In genomic region chr20:10367921-10368701, GRCh38 we compare ENCODE assay signal across 1 cellular context.
A peak's percentile ranks its signal among the peaks of the same experiment; 100 is the strongest.
TF ChIP-seq lines count a peak whose summit lies in the region.

No MANE protein-coding gene starts in this region.

TF ChIP-seq in HepG2, 621 proteins besides CTCF, POLR2A, EP300 and RAD21 (continued from another document):
- TF ChIP-seq RERE (CRISPR knock-in tag; IDR thresholded peaks at IDR 0.05; ENCODE audit: low read depth) = peak; percentile 88
- peak; percentile 87 for TF ChIP-seq HDAC2 (CRISPR knock-in tag; IDR thresholded peaks at IDR 0.05)
- TF ChIP-seq ZBTB26 (CRISPR knock-in tag; IDR thresholded peaks at IDR 0.05; ENCODE audit: borderline replicate concordance) = no peak
- peak; percentile 53 for TF ChIP-seq ZNF292 (CRISPR knock-in tag; IDR thresholded peaks at IDR 0.05; ENCODE audit: borderline replicate concordance, low read depth)
- TF ChIP-seq ZNF746 (CRISPR knock-in tag; IDR thresholded peaks at IDR 0.05) = peak; percentile 18; the same call in 1 of the 2 replicates
- TF ChIP-seq SNAPC2 (CRISPR knock-in tag; IDR thresholded peaks at IDR 0.05) = peak; percentile 56; the same call in 1 of the 2 replicates
- peak; percentile 59; the same call in 1 of the 2 replicates for TF ChIP-seq YEATS4 (CRISPR knock-in tag; IDR thresholded peaks at IDR 0.05; ENCODE audit: borderline replicate concordance)
- no peak for TF ChIP-seq GPBP1L1 (CRISPR knock-in tag; IDR thresholded peaks at IDR 0.05)
- TF ChIP-seq SCMH1 (CRISPR knock-in tag; IDR thresholded peaks at IDR 0.05; ENCODE audit: borderline replicate concordance) = no peak
- TF ChIP-seq NR1H2 (CRISPR knock-in tag; IDR thresholded peaks at IDR 0.05; ENCODE audit: borderline replicate concordance, low read depth) = no peak
- peak; percentile 82; the same call in 1 of the 2 replicates for TF ChIP-seq ZGPAT (CRISPR knock-in tag; IDR thresholded peaks at IDR 0.05)
- TF ChIP-seq TIGD3 (CRISPR knock-in tag; IDR thresholded peaks at IDR 0.05; ENCODE audit: borderline replicate concordance) = peak; percentile 37; the same call in 1 of the 2 replicates
- TF ChIP-seq NAIF1 (CRISPR knock-in tag; IDR thresholded peaks at IDR 0.05; ENCODE audit: borderline replicate concordance) = no peak
- TF ChIP-seq SOX13 (IDR thresholded peaks at IDR 0.05) = peak; percentile 86
- peak in 1 of 2 experiments; percentile 89; a peak in 2 of 4 replicates for TF ChIP-seq SOX13 (CRISPR knock-in tag; conservative IDR thresholded peaks at IDR 0.05 in 1 of 2, IDR thresholded peaks at IDR 0.05 in 1 of 2)
- peak; percentile 75; the same call in 1 of the 2 replicates for TF ChIP-seq ZNF331 (CRISPR knock-in tag; IDR thresholded peaks at IDR 0.05)
- TF ChIP-seq ATF7 (IDR thresholded peaks at IDR 0.05) = no peak
- TF ChIP-seq ATF7 (CRISPR knock-in tag; IDR thresholded peaks at IDR 0.05) = peak; percentile 45; the same call in 1 of the 2 replicates
- TF ChIP-seq ZNF629 (CRISPR knock-in tag; conservative IDR thresholded peaks at IDR 0.05) = 0 out of 2 replicates have a peak, but pooled peaks have one; percentile 3
- no peak for TF ChIP-seq MEIS1 (CRISPR knock-in tag; IDR thresholded peaks at IDR 0.05; ENCODE audit: borderline replicate concordance)
- no peak for TF ChIP-seq MYNN (CRISPR knock-in tag; IDR thresholded peaks at IDR 0.05; ENCODE audit: low read depth)
- peak; percentile 52 for TF ChIP-seq FOSL2 (CRISPR knock-in tag; IDR thresholded peaks at IDR 0.05)
- TF ChIP-seq FOXO4 (CRISPR knock-in tag; conservative IDR thresholded peaks at IDR 0.05) = peak; percentile 98; the same call in 1 of the 2 replicates
- TF ChIP-seq HOXA5 (CRISPR knock-in tag; IDR thresholded peaks at IDR 0.05) = peak; percentile 50; the same call in 1 of the 2 replicates
- peak; percentile 99 for TF ChIP-seq ARID3A (IDR thresholded peaks at IDR 0.05; ENCODE audit: low read depth, low read length)
- TF ChIP-seq TRAFD1 (CRISPR knock-in tag; IDR thresholded peaks at IDR 0.05; ENCODE audit: borderline replicate concordance) = peak; percentile 76; the same call in 1 of the 2 replicates
- TF ChIP-seq PBX3 (CRISPR knock-in tag; IDR thresholded peaks at IDR 0.05; ENCODE audit: borderline replicate concordance) = no peak
- 0 out of 2 replicates have a peak, but pooled peaks have one; percentile 42 for TF ChIP-seq ZNF879 (CRISPR knock-in tag; IDR thresholded peaks at IDR 0.05)
- 0 out of 2 replicates have a peak, but pooled peaks have one; percentile 31 for TF ChIP-seq IKZF5 (CRISPR knock-in tag; IDR thresholded peaks at IDR 0.05)
- no peak for TF ChIP-seq NONO (IDR thresholded peaks at IDR 0.05)
- TF ChIP-seq NONO (CRISPR knock-in tag; conservative IDR thresholded peaks at IDR 0.05) = 0 out of 2 replicates have a peak, but pooled peaks have one; percentile 45
